In the genomic region with DNA sequence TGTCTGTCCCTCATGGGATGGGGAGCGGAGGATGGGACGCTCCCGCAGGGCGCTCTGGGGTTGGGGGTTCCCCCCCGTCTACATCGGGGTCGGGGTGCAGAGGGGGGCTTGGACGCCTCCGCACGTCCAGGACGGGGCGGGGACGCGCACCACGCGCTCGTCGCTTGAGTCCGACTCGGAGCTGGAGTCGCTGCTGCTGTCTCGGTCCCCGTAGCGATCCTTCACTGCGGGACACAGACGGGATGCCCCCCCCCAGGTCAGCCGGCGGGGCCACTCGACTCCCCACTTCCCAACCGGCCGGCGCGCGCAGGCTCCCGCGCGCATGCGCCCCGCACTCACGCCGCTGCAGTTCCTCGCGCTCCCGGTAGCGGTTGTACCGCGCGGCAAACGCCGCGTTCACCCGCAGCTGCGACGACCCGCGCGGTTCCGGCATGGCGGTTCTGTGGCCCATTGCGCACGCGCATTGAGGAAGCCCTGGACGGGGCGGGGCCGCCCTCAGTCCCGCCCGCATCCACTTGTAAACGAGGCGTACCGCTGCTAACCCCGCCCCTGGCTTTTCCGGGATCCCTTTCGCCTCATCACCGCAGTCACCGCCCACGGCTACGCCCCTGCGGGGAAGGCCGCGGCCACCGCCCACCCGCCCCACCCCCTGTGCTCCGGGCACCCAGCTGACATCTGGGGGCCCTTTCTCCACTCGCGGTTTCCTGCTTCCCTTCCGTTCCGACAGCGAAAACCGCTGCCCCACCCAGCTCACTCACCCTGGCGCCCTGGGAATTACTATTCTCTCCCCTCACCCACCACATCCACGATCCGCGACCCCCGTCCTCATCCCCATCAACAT, we compare ENCODE assay signal across 1 cellular context.
A peak's percentile ranks its signal among the peaks of the same experiment; 100 is the strongest.
TF ChIP-seq lines count a peak whose summit lies in the region.

A gene (minus strand): TSS at position 444 of the 841 bp plus-strand sequence. CDS start 11 bp downstream, at position 433.

TF ChIP-seq in GM12878, 131 proteins besides CTCF, POLR2A, EP300 and RAD21 (continued from another document):
- TF ChIP-seq, protein P1, sequence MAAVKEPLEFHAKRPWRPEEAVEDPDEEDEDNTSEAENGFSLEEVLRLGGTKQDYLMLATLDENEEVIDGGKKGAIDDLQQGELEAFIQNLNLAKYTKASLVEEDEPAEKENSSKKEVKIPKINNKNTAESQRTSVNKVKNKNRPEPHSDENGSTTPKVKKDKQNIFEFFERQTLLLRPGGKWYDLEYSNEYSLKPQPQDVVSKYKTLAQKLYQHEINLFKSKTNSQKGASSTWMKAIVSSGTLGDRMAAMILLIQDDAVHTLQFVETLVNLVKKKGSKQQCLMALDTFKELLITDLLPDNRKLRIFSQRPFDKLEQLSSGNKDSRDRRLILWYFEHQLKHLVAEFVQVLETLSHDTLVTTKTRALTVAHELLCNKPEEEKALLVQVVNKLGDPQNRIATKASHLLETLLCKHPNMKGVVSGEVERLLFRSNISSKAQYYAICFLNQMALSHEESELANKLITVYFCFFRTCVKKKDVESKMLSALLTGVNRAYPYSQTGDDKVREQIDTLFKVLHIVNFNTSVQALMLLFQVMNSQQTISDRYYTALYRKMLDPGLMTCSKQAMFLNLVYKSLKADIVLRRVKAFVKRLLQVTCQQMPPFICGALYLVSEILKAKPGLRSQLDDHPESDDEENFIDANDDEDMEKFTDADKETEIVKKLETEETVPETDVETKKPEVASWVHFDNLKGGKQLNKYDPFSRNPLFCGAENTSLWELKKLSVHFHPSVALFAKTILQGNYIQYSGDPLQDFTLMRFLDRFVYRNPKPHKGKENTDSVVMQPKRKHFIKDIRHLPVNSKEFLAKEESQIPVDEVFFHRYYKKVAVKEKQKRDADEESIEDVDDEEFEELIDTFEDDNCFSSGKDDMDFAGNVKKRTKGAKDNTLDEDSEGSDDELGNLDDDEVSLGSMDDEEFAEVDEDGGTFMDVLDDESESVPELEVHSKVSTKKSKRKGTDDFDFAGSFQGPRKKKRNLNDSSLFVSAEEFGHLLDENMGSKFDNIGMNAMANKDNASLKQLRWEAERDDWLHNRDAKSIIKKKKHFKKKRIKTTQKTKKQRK (IDR thresholded peaks at IDR 0.05; ENCODE audit: low read depth, low read length), result no peak
- TF ChIP-seq ZNF217 (IDR thresholded peaks at IDR 0.05), result no peak
- TF ChIP-seq, protein P2, sequence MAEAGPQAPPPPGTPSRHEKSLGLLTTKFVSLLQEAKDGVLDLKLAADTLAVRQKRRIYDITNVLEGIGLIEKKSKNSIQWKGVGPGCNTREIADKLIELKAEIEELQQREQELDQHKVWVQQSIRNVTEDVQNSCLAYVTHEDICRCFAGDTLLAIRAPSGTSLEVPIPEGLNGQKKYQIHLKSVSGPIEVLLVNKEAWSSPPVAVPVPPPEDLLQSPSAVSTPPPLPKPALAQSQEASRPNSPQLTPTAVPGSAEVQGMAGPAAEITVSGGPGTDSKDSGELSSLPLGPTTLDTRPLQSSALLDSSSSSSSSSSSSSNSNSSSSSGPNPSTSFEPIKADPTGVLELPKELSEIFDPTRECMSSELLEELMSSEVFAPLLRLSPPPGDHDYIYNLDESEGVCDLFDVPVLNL (IDR thresholded peaks at IDR 0.05; ENCODE audit: low read depth, low read length), result no peak
- TF ChIP-seq, protein P3, sequence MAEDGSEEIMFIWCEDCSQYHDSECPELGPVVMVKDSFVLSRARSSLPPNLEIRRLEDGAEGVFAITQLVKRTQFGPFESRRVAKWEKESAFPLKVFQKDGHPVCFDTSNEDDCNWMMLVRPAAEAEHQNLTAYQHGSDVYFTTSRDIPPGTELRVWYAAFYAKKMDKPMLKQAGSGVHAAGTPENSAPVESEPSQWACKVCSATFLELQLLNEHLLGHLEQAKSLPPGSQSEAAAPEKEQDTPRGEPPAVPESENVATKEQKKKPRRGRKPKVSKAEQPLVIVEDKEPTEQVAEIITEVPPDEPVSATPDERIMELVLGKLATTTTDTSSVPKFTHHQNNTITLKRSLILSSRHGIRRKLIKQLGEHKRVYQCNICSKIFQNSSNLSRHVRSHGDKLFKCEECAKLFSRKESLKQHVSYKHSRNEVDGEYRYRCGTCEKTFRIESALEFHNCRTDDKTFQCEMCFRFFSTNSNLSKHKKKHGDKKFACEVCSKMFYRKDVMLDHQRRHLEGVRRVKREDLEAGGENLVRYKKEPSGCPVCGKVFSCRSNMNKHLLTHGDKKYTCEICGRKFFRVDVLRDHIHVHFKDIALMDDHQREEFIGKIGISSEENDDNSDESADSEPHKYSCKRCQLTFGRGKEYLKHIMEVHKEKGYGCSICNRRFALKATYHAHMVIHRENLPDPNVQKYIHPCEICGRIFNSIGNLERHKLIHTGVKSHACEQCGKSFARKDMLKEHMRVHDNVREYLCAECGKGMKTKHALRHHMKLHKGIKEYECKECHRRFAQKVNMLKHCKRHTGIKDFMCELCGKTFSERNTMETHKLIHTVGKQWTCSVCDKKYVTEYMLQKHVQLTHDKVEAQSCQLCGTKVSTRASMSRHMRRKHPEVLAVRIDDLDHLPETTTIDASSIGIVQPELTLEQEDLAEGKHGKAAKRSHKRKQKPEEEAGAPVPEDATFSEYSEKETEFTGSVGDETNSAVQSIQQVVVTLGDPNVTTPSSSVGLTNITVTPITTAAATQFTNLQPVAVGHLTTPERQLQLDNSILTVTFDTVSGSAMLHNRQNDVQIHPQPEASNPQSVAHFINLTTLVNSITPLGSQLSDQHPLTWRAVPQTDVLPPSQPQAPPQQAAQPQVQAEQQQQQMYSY (CRISPR knock-in tag; IDR thresholded peaks at IDR 0.05), result no peak
- TF ChIP-seq ASH2L (IDR thresholded peaks at IDR 0.05; ENCODE audit: borderline replicate concordance, low read depth), result no peak
- TF ChIP-seq BACH1 (IDR thresholded peaks at IDR 0.05; ENCODE audit: borderline replicate concordance), result peak; percentile 89
- TF ChIP-seq SRF (IDR thresholded peaks at IDR 0.05; ENCODE audit: low read depth in 2 of 2, low read length in 2 of 2), result 0 out of 4 replicates have a peak, but pooled peaks of 1 of the 2 experiments have one; percentile 21
- peak; percentile 53 to 59; a peak in 2 of 4 replicates for TF ChIP-seq BHLHE40 (IDR thresholded peaks at IDR 0.05; ENCODE audit: borderline replicate concordance in 1 of 2, low read depth in 2 of 2, low read length in 1 of 2)
- peak in 1 of 2 experiments; percentile 96; a peak in 2 of 3 replicates for TF ChIP-seq EGR1 (IDR thresholded peaks at IDR 0.05; ENCODE audit: borderline replicate concordance in 1 of 2, low read depth in 2 of 2, low read length in 2 of 2)
- no peak for TF ChIP-seq ZSCAN29 (IDR thresholded peaks at IDR 0.05)
- TF ChIP-seq NR2F1 (conservative IDR thresholded peaks at IDR 0.05), result peak; percentile 65
- peak; percentile 86 for TF ChIP-seq TBL1XR1 (IDR thresholded peaks at IDR 0.05; ENCODE audit: low read depth, low read length)
- TF ChIP-seq MYB (IDR thresholded peaks at IDR 0.05; ENCODE audit: borderline replicate concordance, low read depth, low read length), result no peak
- TF ChIP-seq KAT2A (conservative IDR thresholded peaks at IDR 0.05; ENCODE audit: control insufficient read depth, low read depth, low read length), result no peak
- 0 out of 2 replicates have a peak, but pooled peaks have one; percentile 8 for TF ChIP-seq SMARCA5 (IDR thresholded peaks at IDR 0.05)
- 0 out of 2 replicates have a peak, but pooled peaks have one; percentile 9 for TF ChIP-seq RCOR1 (conservative IDR thresholded peaks at IDR 0.05; ENCODE audit: low read depth, low read length)
- TF ChIP-seq NRF1 (conservative IDR thresholded peaks at IDR 0.05; ENCODE audit: low read depth, low read length), result peak; percentile 72
- TF ChIP-seq EZH2 (IDR thresholded peaks at IDR 0.05; ENCODE audit: borderline replicate concordance, control insufficient read depth, low read depth, low read length), result no peak
- TF ChIP-seq TCF12 (IDR thresholded peaks at IDR 0.05; ENCODE audit: low read depth, low read length), result 0 out of 2 replicates have a peak, but pooled peaks have one; percentile 51
- TF ChIP-seq STAT3 (IDR thresholded peaks at IDR 0.05; ENCODE audit: low read depth, low read length), result 0 out of 2 replicates have a peak, but pooled peaks have one; percentile 17
- TF ChIP-seq RB1 (IDR thresholded peaks at IDR 0.05; ENCODE audit: borderline replicate concordance), result peak; percentile 76; the same call in 1 of the 2 replicates
- TF ChIP-seq LARP7 (IDR thresholded peaks at IDR 0.05), result peak; percentile 91
- TF ChIP-seq ZNF384 (IDR thresholded peaks at IDR 0.05; ENCODE audit: borderline replicate concordance, low read depth, low read length), result no peak
- TF ChIP-seq CHD1 (IDR thresholded peaks at IDR 0.05; ENCODE audit: low read depth, low read length), result no peak
- TF ChIP-seq, protein P4, sequence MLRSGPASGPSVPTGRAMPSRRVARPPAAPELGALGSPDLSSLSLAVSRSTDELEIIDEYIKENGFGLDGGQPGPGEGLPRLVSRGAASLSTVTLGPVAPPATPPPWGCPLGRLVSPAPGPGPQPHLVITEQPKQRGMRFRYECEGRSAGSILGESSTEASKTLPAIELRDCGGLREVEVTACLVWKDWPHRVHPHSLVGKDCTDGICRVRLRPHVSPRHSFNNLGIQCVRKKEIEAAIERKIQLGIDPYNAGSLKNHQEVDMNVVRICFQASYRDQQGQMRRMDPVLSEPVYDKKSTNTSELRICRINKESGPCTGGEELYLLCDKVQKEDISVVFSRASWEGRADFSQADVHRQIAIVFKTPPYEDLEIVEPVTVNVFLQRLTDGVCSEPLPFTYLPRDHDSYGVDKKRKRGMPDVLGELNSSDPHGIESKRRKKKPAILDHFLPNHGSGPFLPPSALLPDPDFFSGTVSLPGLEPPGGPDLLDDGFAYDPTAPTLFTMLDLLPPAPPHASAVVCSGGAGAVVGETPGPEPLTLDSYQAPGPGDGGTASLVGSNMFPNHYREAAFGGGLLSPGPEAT (IDR thresholded peaks at IDR 0.05; ENCODE audit: low read depth), result 0 out of 2 replicates have a peak, but pooled peaks have one; percentile 5
- no peak for TF ChIP-seq SUPT20H (IDR thresholded peaks at IDR 0.05; ENCODE audit: borderline replicate concordance, control insufficient read depth, low read depth, low read length)
